In the genomic region with DNA sequence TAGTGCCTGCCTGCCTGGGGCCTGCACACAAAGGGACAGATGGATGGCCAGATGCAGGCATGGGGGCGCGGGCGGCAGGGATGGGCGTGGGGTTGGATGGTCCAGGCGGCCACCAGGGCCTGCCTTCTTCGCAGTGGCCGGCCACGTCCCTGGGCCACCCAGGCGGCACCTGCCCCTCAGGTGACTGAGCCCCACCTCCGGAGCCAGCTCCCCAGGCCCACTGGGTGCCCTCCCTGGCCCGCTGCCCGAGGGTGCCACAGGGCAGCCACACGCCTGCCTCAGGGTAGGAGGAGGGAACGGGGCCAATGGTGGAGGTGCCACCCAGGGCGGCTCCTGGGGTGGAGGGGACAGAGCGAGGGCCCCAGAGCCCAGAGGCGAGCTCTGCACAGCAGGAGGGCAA, we compare ENCODE assay signal across 22 cellular contexts. TPM values are rescaled to one million over a fixed set of nuclear protein-coding genes. Genes with fewer than 3 reads are reported as not detected.
DNase-seq lines count a peak whose midpoint lies in the region; ATAC-seq, FAIRE-seq and TF ChIP-seq lines count a peak whose summit lies in the region.
"Had no signal": no experiment of that assay in that cellular context is flagged by ENCODE, and none has a peak within 500 bp of the region (broad histone marks: within the 10 kb centered on the region; RNA-seq: fewer than 3 reads in every experiment).

No MANE protein-coding gene starts in this region.

- no peak overlapping the region for H3K4me3 ChIP-seq in left ventricle myocardium inferior
- H3K4me3 ChIP-seq in H7 (ENCODE audit: insufficient read depth, low read depth, low read length): no peak overlapping the region
- no peak overlapping the region for H3K4me3 ChIP-seq in K562
- H3K4me3 ChIP-seq: A549, GM12878, GM23248 had no signal

- H3K36me3 ChIP-seq in left ventricle myocardium inferior (no peaks in the 10 kb centered on the region), H7 (replicated peaks; ENCODE audit: control insufficient read depth, insufficient read depth, low read length) (no peaks in the 10 kb centered on the region), K562 (ENCODE audit: control insufficient read depth, insufficient read depth, low read length) (no peaks in the 10 kb centered on the region)

- no peak for ATAC-seq in Right ventricle myocardium inferior
- ATAC-seq in K562: no peak
- ATAC-seq in stimulated activated effector memory CD8-positive, alpha-beta T cell treated with anti-CD3 and anti-CD28 coated beads, Interleukin-12 subunit alpha, Interleukin-12 subunit beta, amount 100 ng/mL, for 72 hours: peak; percentile 8
- ATAC-seq: A549; CD8-positive, alpha-beta T cell; GM12878 had no signal

- no peaks in the 10 kb centered on the region for H3K36me3 Mint-ChIP-seq in stimulated activated effector memory CD8-positive, alpha-beta T cell treated with anti-CD3 and anti-CD28 coated beads, Interleukin-12 subunit alpha, Interleukin-12 subunit beta, amount 100 ng/mL, for 72 hours
- H3K36me3 Mint-ChIP-seq: CD8-positive, alpha-beta T cell had no signal

- no peak overlapping the region; a peak in 1 of 4 replicates for H3K9ac ChIP-seq in K562 (ENCODE audit: insufficient read depth in 1 of 2, low read depth in 2 of 2, low read length in 2 of 2)
- H3K9ac ChIP-seq: GM23248 had no signal

- H3K27ac ChIP-seq in left ventricle myocardium inferior (replicated peaks): no peak overlapping the region
- no peak overlapping the region for H3K27ac ChIP-seq in K562 (ENCODE audit: extremely low read depth, low read depth, low read length)
- H3K27ac ChIP-seq: 22Rv1, A549, GM23248, HL-60 had no signal

- in situ Hi-C loops in K562 (cut with MboI): no loop called here

- no peaks in the 10 kb centered on the region for H3K4me1 Mint-ChIP-seq in stimulated activated effector memory CD8-positive, alpha-beta T cell treated with anti-CD3 and anti-CD28 coated beads, Interleukin-12 subunit alpha, Interleukin-12 subunit beta, amount 100 ng/mL, for 72 hours

- no peak for FAIRE-seq in K562 (lab: Jason Lieb, UNC)
- FAIRE-seq: A549, GM12878 had no signal

- CTCF ChIA-PET in K562 (lab: Yijun Ruan, JAX; ENCODE audit: low intra/inter-chr PET ratio): no interaction called here

- H3K9me3 Mint-ChIP-seq in stimulated activated effector memory CD8-positive, alpha-beta T cell treated with anti-CD3 and anti-CD28 coated beads, Interleukin-12 subunit alpha, Interleukin-12 subunit beta, amount 100 ng/mL, for 72 hours: no peaks in the 10 kb centered on the region
- H3K9me3 Mint-ChIP-seq: CD8-positive, alpha-beta T cell; HFFc6 had no signal

- TF ChIP-seq POLR2A in K562 (conservative IDR thresholded peaks at IDR 0.05): no peak

- no TSS peak for BruUV-seq in K562 (replicated peaks; lab: Mats Ljungman, UMichigan)

- no peak for TF ChIP-seq RAD21 in K562 (CRISPR knock-in tag; conservative IDR thresholded peaks at IDR 0.05 in 1 of 2, IDR thresholded peaks at IDR 0.05 in 1 of 2)

- POLR2A ChIA-PET in K562 (lab: Yijun Ruan, JAX): interaction anchor here (2.7 kb wide), 1 partner anchor 10 kb away, joined by 10 read pairs; no protein-coding TSS in a partner anchor

- no peaks in the 10 kb centered on the region for H3K9me1 ChIP-seq in K562 (ENCODE audit: control insufficient read depth, insufficient read depth, low read length)

- no peak overlapping the region for H2AFZ ChIP-seq in K562 (ENCODE audit: low read depth, low read length)
- H2AFZ ChIP-seq: GM23248 had no signal

- TF ChIP-seq CTCF in left ventricle myocardium inferior (IDR thresholded peaks at IDR 0.05; ENCODE audit: borderline replicate concordance): no peak
- no peak for TF ChIP-seq CTCF in K562 (IDR thresholded peaks at IDR 0.05 in 2 of 3, conservative IDR thresholded peaks at IDR 0.05 in 1 of 3; ENCODE audit: insufficient read depth in 2 of 3, low read depth in 1 of 3, low read length in 3 of 3)

- intact Hi-C loops in Right ventricle myocardium inferior (cut with DNase I) (no loop called here), left ventricle myocardium inferior (cut with micrococcal nuclease) (no loop called here), K562 (cut with micrococcal nuclease) (no loop called here)

- no peaks in the 10 kb centered on the region for H3K79me2 ChIP-seq in K562 (ENCODE audit: control insufficient read depth, insufficient read depth, low read length)

- WGBS in K562 (ENCODE audit: insufficient coverage, low coverage, missing lambda C conversion rate): 35% methylated on average over 11 of the region's 17 CpGs

- no peak overlapping the region for H3K4me3 Mint-ChIP-seq in stimulated activated effector memory CD8-positive, alpha-beta T cell treated with anti-CD3 and anti-CD28 coated beads, Interleukin-12 subunit alpha, Interleukin-12 subunit beta, amount 100 ng/mL, for 72 hours
- H3K4me3 Mint-ChIP-seq: CD8-positive, alpha-beta T cell; HFFc6 had no signal

- peaks cover 89% of the 10 kb centered on the region for H3K27me3 ChIP-seq in left ventricle myocardium inferior (ENCODE audit: low read depth)
- H3K27me3 ChIP-seq in H7 (ENCODE audit: control insufficient read depth, insufficient read depth, low read length): peaks cover 3% of the 10 kb centered on the region
- peaks cover 20 to 61% of the 10 kb centered on the region in 2 experiments; a peak in 4 of 5 replicates for H3K27me3 ChIP-seq in K562 (ENCODE audit: control insufficient read depth in 2 of 2, insufficient read depth in 2 of 2, low read length in 2 of 2)

- no peak for TF ChIP-seq EP300 in K562 (IDR thresholded peaks at IDR 0.05; ENCODE audit: low read length)

- no peak overlapping the region for H3K27ac Mint-ChIP-seq in stimulated activated effector memory CD8-positive, alpha-beta T cell treated with anti-CD3 and anti-CD28 coated beads, Interleukin-12 subunit alpha, Interleukin-12 subunit beta, amount 100 ng/mL, for 72 hours
- H3K27ac Mint-ChIP-seq: CD8-positive, alpha-beta T cell; HFFc6 had no signal

- no peak overlapping the region for H3K4me2 ChIP-seq in K562 (ENCODE audit: insufficient read depth, low read length)
- H3K4me2 ChIP-seq: A549 had no signal

- DNase-seq in Right ventricle myocardium inferior (ENCODE audit: missing footprints) (peak; percentile 48), left ventricle myocardium inferior (no peak), H7 (peak; percentile 61), K562 (ENCODE audit: extremely low read depth in 1 of 4, low spot score in 3 of 4) (no peak), anterior cingulate cortex (lab: John Stamatoyannopoulos, UW) (no peak), SW480 (ENCODE audit: low spot score) (no peak), NAMALWA (ENCODE audit: low spot score) (no peak)
- DNase-seq in stimulated activated effector memory CD8-positive, alpha-beta T cell treated with anti-CD3 and anti-CD28 coated beads, Interleukin-12 subunit alpha, Interleukin-12 subunit beta, amount 100 ng/mL, for 72 hours (ENCODE audit: low spot score in 2 of 2): no peak
- DNase-seq: AML-193; Calu3; CD8-positive, alpha-beta T cell; DMS79 treated with DMSO at 0.1 percent for 48 hours; GM23248; HCEC 1CT; HFFc6 had no signal

- peaks cover 4% of the 10 kb centered on the region; the same call in 1 of the 2 replicates for H4K20me1 ChIP-seq in K562 (replicated peaks; ENCODE audit: control insufficient read depth, insufficient read depth, low read length)

- no peaks in the 10 kb centered on the region for H3K4me1 ChIP-seq in left ventricle myocardium inferior
- H3K4me1 ChIP-seq in K562 (replicated peaks in 1 of 2; ENCODE audit: control insufficient read depth in 2 of 2, insufficient read depth in 2 of 2, low read length in 2 of 2): peaks cover 8 to 44% of the 10 kb centered on the region in 2 experiments; a peak in 4 of 5 replicates
- H3K4me1 ChIP-seq: A549 had no signal

- H3K9me3 ChIP-seq in left ventricle myocardium inferior (replicated peaks) (no peaks in the 10 kb centered on the region), K562 (replicated peaks; ENCODE audit: control insufficient read depth, insufficient read depth, low read depth, low read length) (no peaks in the 10 kb centered on the region)
- H3K9me3 ChIP-seq: A549 had no signal

TF ChIP-seq in K562, 482 proteins besides CTCF, POLR2A, EP300 and RAD21:
- TF ChIP-seq BMI1 (IDR thresholded peaks at IDR 0.05; ENCODE audit: low read length) (no peak), HNRNPL (IDR thresholded peaks at IDR 0.05; ENCODE audit: low read depth, low read length) (peak; percentile 66; the same call in 1 of the 2 replicates)

RNA-seq across cellular contexts. Expression of a gene that starts 19.3 kb away (rescaled TPM):
- total RNA-seq in Right ventricle myocardium inferior (not detected), left ventricle myocardium inferior (not detected), K562 (2014; rRNA removed) (not detected in 2 replicates), K562 (2014; rRNA removed; fragmentation: Illumina TruSeq; extraction: Trizol) (not detected in 2 replicates), K562 (2015; rRNA removed; fragmentation: Illumina TruSeq; extraction: Trizol) (not detected in 2 replicates), K562 (2021) (0.09 TPM in 1 of 2 replicates, not detected in the other)
- total RNA-seq in H7 (2014; rRNA removed; shearing (Covaris generic)): 0.07 TPM in 1 of 2 replicates, not detected in the other
- total RNA-seq in K562 (2011; cell fraction: chromatin; rRNA removed; ENCODE audit: low replicate concordance): 0.09 TPM in 1 of 2 replicates, not detected in the other
- not detected in 2 replicates for total RNA-seq in K562 (2011; cell fraction: nucleolus; rRNA removed)
- total RNA-seq in K562 (2011; cell fraction: nucleoplasm; rRNA removed): not detected in 2 replicates
- polyA plus RNA-seq in K562 (2011; rRNA removed) (not detected in 2 replicates), K562 (2014; fragmentation: Illumina TruSeq; extraction: Trizol) (not detected in 2 replicates), K562 (2014; fragmentation: Nextera tagmentation; extraction: Ambion mirVana) (not detected), K562 (2014; rRNA removed) (not detected in 2 replicates)
- not detected in 2 replicates for polyA plus RNA-seq in K562 (2011; cell fraction: cytosol; rRNA removed)
- 0.04 TPM in 1 of 2 replicates, not detected in the other for polyA plus RNA-seq in K562 (2011; cell fraction: nucleus; rRNA removed)
- 0.91 TPM in 1 of 2 replicates, not detected in the other for polyA plus RNA-seq in K562 (2012)
- not detected in 2 replicates for polyA minus RNA-seq in K562 (2011; rRNA and poly(A)+ RNA removed)
- not detected in 2 replicates for polyA minus RNA-seq in K562 (2011; cell fraction: cytosol; rRNA and poly(A)+ RNA removed)
- not detected in 2 replicates for polyA minus RNA-seq in K562 (2011; cell fraction: nucleus; rRNA and poly(A)+ RNA removed)
- total RNA-seq: Calu3, GM12878, GM23248, H4, HFFc6, HT1080 had no signal
- polyA plus RNA-seq: BJ, GM12878, GM23248 had no signal

Comparison
In these comparisons a context has a peak if more than half of its experiments do, and no peak if none do; other contexts are left out.
1. DNase-seq: peak in Right ventricle myocardium inferior (single experiment) and H7 (single experiment); none in left ventricle myocardium inferior (single experiment), K562 (0 of 4), stimulated activated effector memory CD8-positive, alpha-beta T cell treated with anti-CD3 and anti-CD28 coated beads, Interleukin-12 subunit alpha, Interleukin-12 subunit beta, amount 100 ng/mL, for 72 hours (0 of 2), anterior cingulate cortex (0 of 58), SW480 (single experiment) and NAMALWA (single experiment).